In genomic region chr6:136181858-136182257, GRCh38 we compare ENCODE assay signal across 18 cellular contexts.
DNase-seq lines count a peak whose midpoint lies in the region; TF ChIP-seq lines count a peak whose summit lies in the region.
"Had no signal": no experiment of that assay in that cellular context is flagged by ENCODE, and none has a peak within 500 bp of the region (broad histone marks: within the 10 kb centered on the region; RNA-seq: fewer than 3 reads in every experiment).

No MANE protein-coding gene starts in this region.

- peak overlapping the region; percentile 94 to 98 (median 97) for H3K27ac Mint-ChIP-seq in nephron

- H3K27me3 Mint-ChIP-seq in nephron (ENCODE audit: low read depth) = no peaks in the 10 kb centered on the region
- H3K27me3 Mint-ChIP-seq: IgD-negative memory B cell had no signal

- H3K9me3 ChIP-seq in WERI-Rb-1 (ENCODE audit: severe bottlenecking) = no peaks in the 10 kb centered on the region

- H3K27ac ChIP-seq in WERI-Rb-1 = no peak overlapping the region
- H3K27ac ChIP-seq: 22Rv1, PC-9, RWPE1 had no signal

- H3K9me3 Mint-ChIP-seq in nephron = peaks cover 3% of the 10 kb centered on the region

- H3K36me3 ChIP-seq in WERI-Rb-1 = no peaks in the 10 kb centered on the region

- no peak for TF ChIP-seq CTCF in nephron (IDR thresholded peaks at IDR 0.05; ENCODE audit: unreplicated experiment in 3 of 3)
- no peak for TF ChIP-seq CTCF in WERI-Rb-1 (IDR thresholded peaks at IDR 0.05; ENCODE audit: low read depth, low read length)

- H3K27me3 ChIP-seq in WERI-Rb-1 (ENCODE audit: insufficient read depth, low read depth, severe bottlenecking) = no peaks in the 10 kb centered on the region

- no peak overlapping the region for H3K4me3 ChIP-seq in WERI-Rb-1 (ENCODE audit: low read depth, low read length)
- H3K4me3 ChIP-seq: PC-9 had no signal

- peaks cover 30% of the 10 kb centered on the region for H3K4me1 Mint-ChIP-seq in nephron

- peak; percentile 8 for DNase-seq in NCI-H2029 treated with DMSO at 0.1 percent for 48 hours (lab: John Stamatoyannopoulos, UW)
- no peak for DNase-seq in NCI-H2029 (lab: John Stamatoyannopoulos, UW)
- peak; percentile 54 for DNase-seq in DMS153 (lab: John Stamatoyannopoulos, UW)
- DNase-seq in NCI-H748 (lab: John Stamatoyannopoulos, UW; ENCODE audit: unreplicated experiment) = peak; percentile 72
- DNase-seq in activated gamma-delta T cell (lab: John Stamatoyannopoulos, UW) = no peak
- no peak for DNase-seq in WERI-Rb-1
- no peak for DNase-seq in DMS 273 treated with DMSO at 0.1 percent for 48 hours (lab: John Stamatoyannopoulos, UW)
- DNase-seq: AML-193, GOT3, Karpas-422, NCI-H1436, NCI-H1930, NCI-H510A, PC-9 had no signal

- no peak overlapping the region for H3K4me3 Mint-ChIP-seq in nephron
- H3K4me3 Mint-ChIP-seq: IgD-negative memory B cell had no signal

- H3K36me3 Mint-ChIP-seq in nephron (ENCODE audit: low read depth) = peaks cover 4% of the 10 kb centered on the region

Comparison
In these comparisons a context has a peak if more than half of its experiments do, and no peak if none do; other contexts are left out.
1. DNase-seq: peak in NCI-H2029 treated with DMSO at 0.1 percent for 48 hours (single experiment), DMS153 (single experiment) and NCI-H748 (single experiment); none in NCI-H2029 (single experiment), activated gamma-delta T cell (single experiment), WERI-Rb-1 (single experiment) and DMS 273 treated with DMSO at 0.1 percent for 48 hours (single experiment).